9 cellular contexts compared by ENCODE assay signal in genomic region chr1:119712342-119713038, GRCh38. TPM values are rescaled to one million over a fixed set of nuclear protein-coding genes. Genes with fewer than 3 reads are reported as not detected.
DNase-seq lines count a peak whose midpoint lies in the region; ATAC-seq and TF ChIP-seq lines count a peak whose summit lies in the region.
"Had no signal": no experiment of that assay in that cellular context is flagged by ENCODE, and none has a peak within 500 bp of the region (broad histone marks: within the 10 kb centered on the region; RNA-seq: fewer than 3 reads in every experiment).

No MANE protein-coding gene starts in this region.

- no peaks in the 10 kb centered on the region for H3K9me3 ChIP-seq in T-helper 17 cell (ENCODE audit: control insufficient read depth, low read length, poor library complexity, severe bottlenecking)

- peaks cover 57% of the 10 kb centered on the region for H3K27me3 Mint-ChIP-seq in T-helper 17 cell
- no peaks in the 10 kb centered on the region for H3K27me3 Mint-ChIP-seq in chondrocyte (ENCODE audit: low read depth)

- H3K36me3 Mint-ChIP-seq in T-helper 17 cell (ENCODE audit: low read depth) = no peaks in the 10 kb centered on the region
- H3K36me3 Mint-ChIP-seq in chondrocyte (ENCODE audit: low read depth) = peaks cover under 1% of the 10 kb centered on the region

- intact Hi-C loops in left colon (cut with DNase I, micrococcal nuclease) = no loop called here

- H3K4me1 Mint-ChIP-seq in T-helper 17 cell (peaks cover 10% of the 10 kb centered on the region), chondrocyte (ENCODE audit: low read depth) (peaks cover 39% of the 10 kb centered on the region)

- DNase-seq in CD1c-positive myeloid dendritic cell (ENCODE audit: extremely low spot score) = peak; percentile 17
- DNase-seq in NCI-H128 (lab: John Stamatoyannopoulos, UW; ENCODE audit: unreplicated experiment) = peak; percentile 52
- no peak for DNase-seq in T-helper 17 cell
- no peak for DNase-seq in chondrocyte (ENCODE audit: low spot score)
- peak; percentile 54 to 74 for DNase-seq in left colon
- DNase-seq in stimulated activated CD4-positive, alpha-beta T cell treated with anti-CD3 and anti-CD28 coated beads, Interleukin-2, amount 100 ng/mL, for 4 hours (ENCODE audit: low read depth) = peak; percentile 29

- peak; percentile 16 for TF ChIP-seq CTCF in chondrocyte (IDR thresholded peaks at IDR 0.05)

- ATAC-seq in GM21619 (IDR thresholded peaks at IDR 0.05; ENCODE audit: unreplicated experiment) = peak; percentile 41
- peak; percentile 45 for ATAC-seq in T-helper 17 cell
- ATAC-seq in left colon = peak; percentile 67
- no peak for ATAC-seq in HG03342 (IDR thresholded peaks at IDR 0.05; ENCODE audit: unreplicated experiment)

- H3K27ac Mint-ChIP-seq in T-helper 17 cell = no peak overlapping the region
- H3K27ac Mint-ChIP-seq in chondrocyte (ENCODE audit: unreplicated experiment) = peak overlapping the region; percentile 99

- peak overlapping the region; percentile 87 for H3K4me3 Mint-ChIP-seq in T-helper 17 cell
- H3K4me3 Mint-ChIP-seq in chondrocyte (ENCODE audit: unreplicated experiment) = peak overlapping the region; percentile 97

- H3K9me3 Mint-ChIP-seq in chondrocyte (ENCODE audit: low read depth) = no peaks in the 10 kb centered on the region

RNA-seq across cellular contexts. Expression of gene PHGDH, which starts 0.8 kb away (rescaled TPM):
- total RNA-seq in T-helper 17 cell (1 to 10 TPM; 1.2 to 2.5 TPM), chondrocyte (65.8 to 300 TPM (median 274 TPM) in 3 replicates), left colon (1 to 10 TPM; 4.6 to 8.6 TPM)

RNA-seq across cellular contexts. Expression of gene HMGCS2, which starts 56.2 kb away (rescaled TPM):
- total RNA-seq in T-helper 17 cell (not detected), chondrocyte (not detected in 3 replicates), left colon (100 to 1,000 TPM; 583 to 627 TPM)
- total RNA-seq: T-helper 2 cell treated with Interferon-gamma antibody and Interleukin-4, amounts not matched to agents 100 ng/mL and 5 ng/mL, for 36 hours had no signal

Comparison
In these comparisons a context has a peak if more than half of its experiments do, and no peak if none do; other contexts are left out.
1. DNase-seq: peak in CD1c-positive myeloid dendritic cell (single experiment), NCI-H128 (single experiment), left colon (2 of 2) and stimulated activated CD4-positive, alpha-beta T cell treated with anti-CD3 and anti-CD28 coated beads, Interleukin-2, amount 100 ng/mL, for 4 hours (single experiment); none in T-helper 17 cell (0 of 3) and chondrocyte (single experiment).
2. RNA of gene HMGCS2, which starts 56.2 kb away (total RNA-seq): 583 to 627 TPM in left colon; not detected in T-helper 17 cell and not detected in chondrocyte; every median in the first group is over 100 times any median in the second.